Comparison of ENCODE assay signal across 20 cellular contexts in genomic region chr10:59179027-59179426, GRCh38. TPM values are rescaled to one million over a fixed set of nuclear protein-coding genes. Genes with fewer than 3 reads are reported as not detected.
"Had no signal": no experiment of that assay in that cellular context is flagged by ENCODE, and none has a peak within 500 bp of the region (broad histone marks: within the 10 kb centered on the region; RNA-seq: fewer than 3 reads in every experiment).

No MANE protein-coding gene starts in this region.

- DNase-seq: activated CD4-positive, alpha-beta T cell treated with anti-CD3 and anti-CD28 coated beads for 1 hour; activated CD4-positive, alpha-beta T cell treated with anti-CD3 and anti-CD28 coated beads, Interleukin-2, amount 50 U/mL, for 4 hours; activated naive CD4-positive, alpha-beta T cell treated with Interleukin-2 at 50 U/mL for 16 hours; activated naive CD8-positive, alpha-beta T cell treated with anti-CD3 and anti-CD28 coated beads, Interleukin-2, amount 50 U/mL, for 24 hours; aorta; cerebellar nuclear complex; effector memory CD8-positive, alpha-beta T cell; foreskin melanocyte; head of caudate nucleus; naive B cell; stimulated activated naive CD8-positive, alpha-beta T cell treated with anti-CD3 and anti-CD28 coated beads, Interleukin-15, Interleukin-2, amounts not matched to agents 100 U/mL and 50 U/mL, for 24 hours; T-helper 1 cell; upper lobe of right lung had no signal

- H3K9me3 ChIP-seq: breast epithelium, right atrium auricular region, upper lobe of right lung had no signal

- H3K4me1 ChIP-seq: breast epithelium had no signal

- H3K4me3 ChIP-seq: breast epithelium, right atrium auricular region, skin epidermis, upper lobe of right lung had no signal

- H3K27ac ChIP-seq: breast epithelium, epithelial cell of prostate, right atrium auricular region, skin epidermis, upper lobe of right lung had no signal

- ATAC-seq: activated naive CD8-positive, alpha-beta T cell treated with anti-CD3 and anti-CD28 coated beads, Interleukin-2, amount 50 U/mL, for 24 hours; activated T-helper 17 cell treated with anti-CD3 and anti-CD28 coated beads, Interleukin-2, amount 50 U/mL, for 72 hours; effector memory CD8-positive, alpha-beta T cell; stimulated activated naive CD8-positive, alpha-beta T cell treated with anti-CD3 and anti-CD28 coated beads, Interleukin-15, Interleukin-2, amounts not matched to agents 100 U/mL and 50 U/mL, for 24 hours; upper lobe of right lung had no signal

- H3K36me3 ChIP-seq: breast epithelium, right atrium auricular region, upper lobe of right lung had no signal

RNA-seq across cellular contexts. Expression of gene PHYHIPL, which starts 2.6 kb away (rescaled TPM):
- total RNA-seq: activated T-helper 17 cell treated with anti-CD3 and anti-CD28 coated beads, Interleukin-2, amount 50 U/mL, for 72 hours; fibroblast of lung; lung microvascular endothelial cell; upper lobe of right lung had no signal
